1 cellular context compared by ENCODE assay signal in genomic region chr17:39921323-39921722, GRCh38.
A peak's percentile ranks its signal among the peaks of the same experiment; 100 is the strongest.
TF ChIP-seq lines count a peak whose summit lies in the region.

No MANE protein-coding gene starts in this region.

TF ChIP-seq in HepG2, 621 proteins besides CTCF, POLR2A, EP300 and RAD21:
- TF ChIP-seq ZNF629 (CRISPR knock-in tag; conservative IDR thresholded peaks at IDR 0.05), result no peak
- TF ChIP-seq IRF2 (CRISPR knock-in tag; IDR thresholded peaks at IDR 0.05), result no peak
- TF ChIP-seq ZNF878 (CRISPR knock-in tag; IDR thresholded peaks at IDR 0.05), result no peak
- TF ChIP-seq PBX2 (CRISPR knock-in tag; IDR thresholded peaks at IDR 0.05), result no peak
- TF ChIP-seq ZC3H13 (CRISPR knock-in tag; IDR thresholded peaks at IDR 0.05), result no peak
- no peak for TF ChIP-seq SOX6 (IDR thresholded peaks at IDR 0.05)
- no peak for TF ChIP-seq SOX6 (CRISPR knock-in tag; IDR thresholded peaks at IDR 0.05)
- 0 out of 2 replicates have a peak, but pooled peaks have one; percentile 9 for TF ChIP-seq ZNF687 (CRISPR knock-in tag; IDR thresholded peaks at IDR 0.05)
- TF ChIP-seq ZNF350 (CRISPR knock-in tag; IDR thresholded peaks at IDR 0.05; ENCODE audit: borderline replicate concordance, low read depth), result 0 out of 2 replicates have a peak, but pooled peaks have one; percentile 7
- TF ChIP-seq RBM22 (optimal IDR thresholded peaks at IDR 0.05; ENCODE audit: low read length), result peak; percentile 16
- TF ChIP-seq ZNF556 (CRISPR knock-in tag; IDR thresholded peaks at IDR 0.05; ENCODE audit: borderline replicate concordance), result no peak
- TF ChIP-seq RAD51 (IDR thresholded peaks at IDR 0.05; ENCODE audit: borderline replicate concordance), result no peak
- peak; percentile 11; the same call in 1 of the 2 replicates for TF ChIP-seq FOSL2 (CRISPR knock-in tag; IDR thresholded peaks at IDR 0.05)
- TF ChIP-seq HNRNPL (IDR thresholded peaks at IDR 0.05; ENCODE audit: low read depth, low read length), result 0 out of 2 replicates have a peak, but pooled peaks have one; percentile 16
- peak; percentile 64 for TF ChIP-seq RBFOX2 (IDR thresholded peaks at IDR 0.05; ENCODE audit: low read depth, low read length)
TF ChIP-seq in HepG2: peak in this region for 6.
